ENCODE assay signal across 1 cellular context in genomic region chr3:105504440-105504951, GRCh38.
A peak's percentile ranks its signal among the peaks of the same experiment; 100 is the strongest.
TF ChIP-seq lines count a peak whose summit lies in the region.

No MANE protein-coding gene starts in this region.

TF ChIP-seq in HepG2, 621 proteins besides CTCF, POLR2A, EP300 and RAD21 (continued from another document and continues in another):
- TF ChIP-seq DBP (CRISPR knock-in tag; IDR thresholded peaks at IDR 0.05; ENCODE audit: not compliant biosample characterization) (no peak), CBX1 (IDR thresholded peaks at IDR 0.05; ENCODE audit: low read depth) (no peak), ARNT2 (CRISPR knock-in tag; IDR thresholded peaks at IDR 0.05; ENCODE audit: low read depth) (0 out of 2 replicates have a peak, but pooled peaks have one; percentile 27), ZNF350 (CRISPR knock-in tag; IDR thresholded peaks at IDR 0.05; ENCODE audit: borderline replicate concordance, low read depth) (no peak), GLMP (CRISPR knock-in tag; IDR thresholded peaks at IDR 0.05; ENCODE audit: borderline replicate concordance) (no peak), IKZF4 (CRISPR knock-in tag; IDR thresholded peaks at IDR 0.05; ENCODE audit: borderline replicate concordance, low read depth, not compliant biosample characterization) (no peak), ZNF766 (CRISPR knock-in tag; IDR thresholded peaks at IDR 0.05; ENCODE audit: borderline replicate concordance) (no peak), CSRNP2 (CRISPR knock-in tag; conservative IDR thresholded peaks at IDR 0.05; ENCODE audit: low read depth) (no peak), ZNF776 (CRISPR knock-in tag; IDR thresholded peaks at IDR 0.05) (no peak), LRRFIP1 (CRISPR knock-in tag; conservative IDR thresholded peaks at IDR 0.05) (no peak), ZNF549 (CRISPR knock-in tag; IDR thresholded peaks at IDR 0.05) (no peak), ZFP90 (CRISPR knock-in tag; IDR thresholded peaks at IDR 0.05; ENCODE audit: borderline replicate concordance) (0 out of 2 replicates have a peak, but pooled peaks have one; percentile 25), HOXA9 (CRISPR knock-in tag; IDR thresholded peaks at IDR 0.05; ENCODE audit: borderline replicate concordance) (no peak), HMGXB4 (CRISPR knock-in tag; IDR thresholded peaks at IDR 0.05; ENCODE audit: borderline replicate concordance in 1 of 2, low read depth in 1 of 2) (peak in 1 of 2 experiments; percentile 59; a peak in 1 of 4 replicates), ZNF230 (CRISPR knock-in tag; IDR thresholded peaks at IDR 0.05) (no peak), ZNF225 (CRISPR knock-in tag; IDR thresholded peaks at IDR 0.05) (peak; percentile 80), ZNF788 (CRISPR knock-in tag; IDR thresholded peaks at IDR 0.05; ENCODE audit: borderline replicate concordance) (no peak), KDM1A (CRISPR knock-in tag; IDR thresholded peaks at IDR 0.05) (no peak), XBP1 (CRISPR knock-in tag; IDR thresholded peaks at IDR 0.05) (no peak), ZBTB1 (CRISPR knock-in tag; IDR thresholded peaks at IDR 0.05; ENCODE audit: borderline replicate concordance) (no peak), NFE2L2 (IDR thresholded peaks at IDR 0.05; ENCODE audit: low read length) (no peak), KIAA2018 (CRISPR knock-in tag; IDR thresholded peaks at IDR 0.05; ENCODE audit: borderline replicate concordance) (no peak), SUZ12 (IDR thresholded peaks at IDR 0.05; ENCODE audit: low read depth, low read length) (no peak), ZNF678 (CRISPR knock-in tag; IDR thresholded peaks at IDR 0.05) (no peak), SATB2 (CRISPR knock-in tag; IDR thresholded peaks at IDR 0.05) (no peak), ZNF280B (CRISPR knock-in tag; IDR thresholded peaks at IDR 0.05; ENCODE audit: borderline replicate concordance) (no peak), ZBTB7A (CRISPR knock-in tag; IDR thresholded peaks at IDR 0.05) (peak; percentile 84), TOE1 (CRISPR knock-in tag; IDR thresholded peaks at IDR 0.05) (no peak), PREB (CRISPR knock-in tag; IDR thresholded peaks at IDR 0.05) (no peak), ZNF780A (CRISPR knock-in tag; IDR thresholded peaks at IDR 0.05) (no peak), ZNF652 (CRISPR knock-in tag; IDR thresholded peaks at IDR 0.05; ENCODE audit: borderline replicate concordance, low read depth) (no peak), FOXO1 (CRISPR knock-in tag; IDR thresholded peaks at IDR 0.05) (no peak), PATZ1 (CRISPR knock-in tag; IDR thresholded peaks at IDR 0.05) (0 out of 2 replicates have a peak, but pooled peaks have one; percentile 11), HNRNPLL (IDR thresholded peaks at IDR 0.05; ENCODE audit: low read depth, low read length, poor library complexity, severe bottlenecking) (no peak), ZNF160 (CRISPR knock-in tag; IDR thresholded peaks at IDR 0.05) (no peak), RORA (CRISPR knock-in tag; IDR thresholded peaks at IDR 0.05) (no peak), DR1 (CRISPR knock-in tag; IDR thresholded peaks at IDR 0.05) (no peak), NR0B2 (CRISPR knock-in tag; IDR thresholded peaks at IDR 0.05) (no peak), ZNF816 (CRISPR knock-in tag; IDR thresholded peaks at IDR 0.05; ENCODE audit: borderline replicate concordance) (no peak), DMAP1 (CRISPR knock-in tag; IDR thresholded peaks at IDR 0.05) (no peak), CBX5 (CRISPR knock-in tag; IDR thresholded peaks at IDR 0.05; ENCODE audit: borderline replicate concordance) (no peak)
